1 cellular context compared by ENCODE assay signal in the genomic region with DNA sequence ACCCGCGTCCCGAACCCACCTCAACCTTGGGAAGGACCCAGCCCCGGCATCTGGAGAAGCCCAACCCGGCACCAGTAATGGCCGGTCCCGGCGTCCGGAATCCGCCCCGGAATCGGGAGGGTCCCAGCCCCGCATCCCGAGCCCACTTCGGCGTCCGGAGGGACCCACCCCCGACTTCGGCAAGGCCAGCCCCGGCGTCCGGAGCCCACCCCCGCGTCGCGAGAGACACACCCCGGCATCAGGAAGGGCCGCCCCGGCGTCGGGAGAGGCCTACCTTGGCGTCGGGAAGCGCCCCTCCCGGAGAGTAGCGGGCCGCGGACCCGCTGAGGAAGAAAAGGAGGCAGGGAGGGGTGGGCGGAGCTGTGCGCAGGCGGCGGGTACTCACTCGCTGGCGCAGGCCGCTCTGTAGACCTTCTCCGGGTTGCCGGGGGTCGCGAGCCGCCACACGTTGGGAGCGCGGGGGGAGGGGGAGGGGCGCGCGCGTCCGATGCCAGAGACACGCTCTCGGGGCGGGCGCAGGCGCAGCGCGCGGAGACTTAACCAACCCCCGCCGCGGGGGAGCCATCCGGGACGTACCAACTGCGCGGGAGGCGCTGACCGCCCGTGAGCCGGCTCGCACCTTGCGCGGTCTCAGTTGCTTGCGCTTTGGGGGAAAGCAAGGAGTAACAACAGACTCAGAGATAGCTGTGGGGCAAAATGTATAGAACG.
TF ChIP-seq lines count a peak whose summit lies in the region.

UIMC1 (minus strand) TSS at position 515 of the 708 bp plus-strand sequence. CDS start 24,164 bp downstream, outside the sequence.

TF ChIP-seq in K562, 482 proteins besides CTCF, POLR2A, EP300 and RAD21 (continued from another document and continues in another):
- TF ChIP-seq TBL1XR1 (IDR thresholded peaks at IDR 0.05; ENCODE audit: low read length in 2 of 2) (peak in 1 of 2 experiments; percentile 59; a peak in 1 of 4 replicates), CHCHD3 (CRISPR knock-in tag; IDR thresholded peaks at IDR 0.05) (no peak), FOXP1 (CRISPR knock-in tag; IDR thresholded peaks at IDR 0.05) (peak; percentile 84; the same call in 1 of the 2 replicates), GABPA (tag; conservative IDR thresholded peaks at IDR 0.05; ENCODE audit: low read depth) (peak; percentile 45; the same call in 1 of the 2 replicates), NR3C1 (CRISPR knock-in tag; IDR thresholded peaks at IDR 0.05) (no peak; the same call in none of the 2 replicates), ZNF79 (CRISPR knock-in tag; IDR thresholded peaks at IDR 0.05; ENCODE audit: low read depth) (no peak), CHD2 (IDR thresholded peaks at IDR 0.05; ENCODE audit: low read depth, low read length) (peak; percentile 57), TFAP4 (CRISPR knock-in tag; IDR thresholded peaks at IDR 0.05; ENCODE audit: borderline replicate concordance) (peak; percentile 77), ZNF239 (CRISPR knock-in tag; IDR thresholded peaks at IDR 0.05) (no peak), ZNF316 (IDR thresholded peaks at IDR 0.05) (no peak), MLX (CRISPR knock-in tag; conservative IDR thresholded peaks at IDR 0.05) (no peak), PURB (CRISPR knock-in tag; IDR thresholded peaks at IDR 0.05; ENCODE audit: low read depth) (no peak), GATAD2A (IDR thresholded peaks at IDR 0.05) (no peak), MTA3 (IDR thresholded peaks at IDR 0.05; ENCODE audit: borderline replicate concordance) (peak; percentile 83; the same call in 1 of the 2 replicates), ZKSCAN1 (IDR thresholded peaks at IDR 0.05; ENCODE audit: low read depth, low read length) (peak; percentile 53; the same call in 1 of the 2 replicates), BRCA1 (IDR thresholded peaks at IDR 0.05) (no peak), BRCA1 (CRISPR knock-in tag; IDR thresholded peaks at IDR 0.05) (0 out of 2 replicates have a peak, but pooled peaks have one; percentile 35), MEIS2 (IDR thresholded peaks at IDR 0.05; ENCODE audit: partially characterized antibody) (peak; percentile 74), DLX4 (CRISPR knock-in tag; IDR thresholded peaks at IDR 0.05) (no peak), ZFP91 (CRISPR knock-in tag; IDR thresholded peaks at IDR 0.05) (no peak), MTA2 (IDR thresholded peaks at IDR 0.05; ENCODE audit: low read depth) (no peak), DPF2 (IDR thresholded peaks at IDR 0.05) (0 out of 2 replicates have a peak, but pooled peaks have one; percentile 56), BCLAF1 (IDR thresholded peaks at IDR 0.05; ENCODE audit: borderline replicate concordance in 1 of 2, control insufficient read depth in 1 of 2, low read depth in 2 of 2, low read length in 1 of 2) (peak in 1 of 2 experiments; percentile 89; a peak in 2 of 4 replicates), ZNF449 (CRISPR knock-in tag; IDR thresholded peaks at IDR 0.05) (peak; percentile 99; the same call in 1 of the 2 replicates), ZNF764 (CRISPR knock-in tag; IDR thresholded peaks at IDR 0.05; ENCODE audit: low read depth) (no peak), ZNF717 (CRISPR knock-in tag; IDR thresholded peaks at IDR 0.05) (no peak), PHF8 (IDR thresholded peaks at IDR 0.05; ENCODE audit: borderline replicate concordance, low read length) (peak; percentile 92), KAT7 (CRISPR knock-in tag; IDR thresholded peaks at IDR 0.05; ENCODE audit: borderline replicate concordance) (peak; percentile 97), ETS2 (tag; IDR thresholded peaks at IDR 0.05; ENCODE audit: borderline replicate concordance, poor library complexity, severe bottlenecking) (no peak), SOX6 (IDR thresholded peaks at IDR 0.05) (peak; percentile 77), ZFX (CRISPR knock-in tag; IDR thresholded peaks at IDR 0.05) (peak; percentile 100), NEUROD1 (IDR thresholded peaks at IDR 0.05; ENCODE audit: borderline replicate concordance, low read depth, low read length, partially characterized antibody) (peak; percentile 36), NCOA2 (IDR thresholded peaks at IDR 0.05; ENCODE audit: partially characterized antibody in 2 of 2) (no peak), CBX2 (IDR thresholded peaks at IDR 0.05; ENCODE audit: insufficient read depth, low read length, poor library complexity, severe bottlenecking) (no peak), PRMT5 (CRISPR knock-in tag; IDR thresholded peaks at IDR 0.05) (0 out of 2 replicates have a peak, but pooled peaks have one; percentile 59), POLR3A (IDR thresholded peaks at IDR 0.05; ENCODE audit: borderline replicate concordance, extremely low read depth, insufficient read depth, insufficient read length) (no peak), KAT8 (IDR thresholded peaks at IDR 0.05; ENCODE audit: low read depth) (no peak), JUND (IDR thresholded peaks at IDR 0.05; ENCODE audit: borderline replicate concordance, low read depth, low read length) (peak; percentile 98), JUND (tag; IDR thresholded peaks at IDR 0.05; ENCODE audit: borderline replicate concordance, low read depth, low read length) (no peak), TARDBP (IDR thresholded peaks at IDR 0.05) (no peak), MECOM (CRISPR knock-in tag; IDR thresholded peaks at IDR 0.05) (no peak), FOXA3 (CRISPR knock-in tag; conservative IDR thresholded peaks at IDR 0.05 in 1 of 2, IDR thresholded peaks at IDR 0.05 in 1 of 2) (peak in 1 of 2 experiments; percentile 40; a peak in 1 of 4 replicates)
- TF ChIP-seq, protein P1, sequence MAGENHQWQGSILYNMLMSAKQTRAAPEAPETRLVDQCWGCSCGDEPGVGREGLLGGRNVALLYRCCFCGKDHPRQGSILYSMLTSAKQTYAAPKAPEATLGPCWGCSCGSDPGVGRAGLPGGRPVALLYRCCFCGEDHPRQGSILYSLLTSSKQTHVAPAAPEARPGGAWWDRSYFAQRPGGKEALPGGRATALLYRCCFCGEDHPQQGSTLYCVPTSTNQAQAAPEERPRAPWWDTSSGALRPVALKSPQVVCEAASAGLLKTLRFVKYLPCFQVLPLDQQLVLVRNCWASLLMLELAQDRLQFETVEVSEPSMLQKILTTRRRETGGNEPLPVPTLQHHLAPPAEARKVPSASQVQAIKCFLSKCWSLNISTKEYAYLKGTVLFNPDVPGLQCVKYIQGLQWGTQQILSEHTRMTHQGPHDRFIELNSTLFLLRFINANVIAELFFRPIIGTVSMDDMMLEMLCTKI (IDR thresholded peaks at IDR 0.05; ENCODE audit: partially characterized antibody): no peak
- TF ChIP-seq, protein P2, sequence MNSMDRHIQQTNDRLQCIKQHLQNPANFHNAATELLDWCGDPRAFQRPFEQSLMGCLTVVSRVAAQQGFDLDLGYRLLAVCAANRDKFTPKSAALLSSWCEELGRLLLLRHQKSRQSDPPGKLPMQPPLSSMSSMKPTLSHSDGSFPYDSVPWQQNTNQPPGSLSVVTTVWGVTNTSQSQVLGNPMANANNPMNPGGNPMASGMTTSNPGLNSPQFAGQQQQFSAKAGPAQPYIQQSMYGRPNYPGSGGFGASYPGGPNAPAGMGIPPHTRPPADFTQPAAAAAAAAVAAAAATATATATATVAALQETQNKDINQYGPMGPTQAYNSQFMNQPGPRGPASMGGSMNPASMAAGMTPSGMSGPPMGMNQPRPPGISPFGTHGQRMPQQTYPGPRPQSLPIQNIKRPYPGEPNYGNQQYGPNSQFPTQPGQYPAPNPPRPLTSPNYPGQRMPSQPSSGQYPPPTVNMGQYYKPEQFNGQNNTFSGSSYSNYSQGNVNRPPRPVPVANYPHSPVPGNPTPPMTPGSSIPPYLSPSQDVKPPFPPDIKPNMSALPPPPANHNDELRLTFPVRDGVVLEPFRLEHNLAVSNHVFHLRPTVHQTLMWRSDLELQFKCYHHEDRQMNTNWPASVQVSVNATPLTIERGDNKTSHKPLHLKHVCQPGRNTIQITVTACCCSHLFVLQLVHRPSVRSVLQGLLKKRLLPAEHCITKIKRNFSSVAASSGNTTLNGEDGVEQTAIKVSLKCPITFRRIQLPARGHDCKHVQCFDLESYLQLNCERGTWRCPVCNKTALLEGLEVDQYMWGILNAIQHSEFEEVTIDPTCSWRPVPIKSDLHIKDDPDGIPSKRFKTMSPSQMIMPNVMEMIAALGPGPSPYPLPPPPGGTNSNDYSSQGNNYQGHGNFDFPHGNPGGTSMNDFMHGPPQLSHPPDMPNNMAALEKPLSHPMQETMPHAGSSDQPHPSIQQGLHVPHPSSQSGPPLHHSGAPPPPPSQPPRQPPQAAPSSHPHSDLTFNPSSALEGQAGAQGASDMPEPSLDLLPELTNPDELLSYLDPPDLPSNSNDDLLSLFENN (IDR thresholded peaks at IDR 0.05; ENCODE audit: low read depth in 2 of 2, low read length in 2 of 2): peak in 1 of 2 experiments; percentile 75; a peak in 2 of 4 replicates
- TF ChIP-seq, protein P3, sequence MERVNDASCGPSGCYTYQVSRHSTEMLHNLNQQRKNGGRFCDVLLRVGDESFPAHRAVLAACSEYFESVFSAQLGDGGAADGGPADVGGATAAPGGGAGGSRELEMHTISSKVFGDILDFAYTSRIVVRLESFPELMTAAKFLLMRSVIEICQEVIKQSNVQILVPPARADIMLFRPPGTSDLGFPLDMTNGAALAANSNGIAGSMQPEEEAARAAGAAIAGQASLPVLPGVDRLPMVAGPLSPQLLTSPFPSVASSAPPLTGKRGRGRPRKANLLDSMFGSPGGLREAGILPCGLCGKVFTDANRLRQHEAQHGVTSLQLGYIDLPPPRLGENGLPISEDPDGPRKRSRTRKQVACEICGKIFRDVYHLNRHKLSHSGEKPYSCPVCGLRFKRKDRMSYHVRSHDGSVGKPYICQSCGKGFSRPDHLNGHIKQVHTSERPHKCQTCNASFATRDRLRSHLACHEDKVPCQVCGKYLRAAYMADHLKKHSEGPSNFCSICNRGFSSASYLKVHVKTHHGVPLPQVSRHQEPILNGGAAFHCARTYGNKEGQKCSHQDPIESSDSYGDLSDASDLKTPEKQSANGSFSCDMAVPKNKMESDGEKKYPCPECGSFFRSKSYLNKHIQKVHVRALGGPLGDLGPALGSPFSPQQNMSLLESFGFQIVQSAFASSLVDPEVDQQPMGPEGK (CRISPR knock-in tag; IDR thresholded peaks at IDR 0.05; ENCODE audit: borderline replicate concordance): no peak
- TF ChIP-seq, protein P4, sequence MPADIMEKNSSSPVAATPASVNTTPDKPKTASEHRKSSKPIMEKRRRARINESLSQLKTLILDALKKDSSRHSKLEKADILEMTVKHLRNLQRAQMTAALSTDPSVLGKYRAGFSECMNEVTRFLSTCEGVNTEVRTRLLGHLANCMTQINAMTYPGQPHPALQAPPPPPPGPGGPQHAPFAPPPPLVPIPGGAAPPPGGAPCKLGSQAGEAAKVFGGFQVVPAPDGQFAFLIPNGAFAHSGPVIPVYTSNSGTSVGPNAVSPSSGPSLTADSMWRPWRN (IDR thresholded peaks at IDR 0.05; ENCODE audit: low read depth): 0 out of 2 replicates have a peak, but pooled peaks have one; percentile 11
